Comparison of ENCODE assay signal across 1 cellular context in genomic region chr12:89350661-89351488, GRCh38.
TF ChIP-seq lines count a peak whose summit lies in the region.

No MANE protein-coding gene starts in this region.

TF ChIP-seq in WTC11, 78 proteins besides CTCF, POLR2A, EP300 and RAD21 (continued from another document):
- TF ChIP-seq GABPB1 (CRISPR knock-in tag; IDR thresholded peaks at IDR 0.05) (0 out of 2 replicates have a peak, but pooled peaks have one; percentile 34), IRF2 (CRISPR knock-in tag; IDR thresholded peaks at IDR 0.05; ENCODE audit: borderline replicate concordance, low read depth) (no peak), ATF3 (CRISPR knock-in tag; conservative IDR thresholded peaks at IDR 0.05) (no peak), ATF2 (CRISPR knock-in tag; IDR thresholded peaks at IDR 0.05; ENCODE audit: borderline replicate concordance, low read depth) (no peak), FOXP4 (CRISPR knock-in tag; IDR thresholded peaks at IDR 0.05) (no peak), SMAD4 (CRISPR knock-in tag; IDR thresholded peaks at IDR 0.05) (0 out of 2 replicates have a peak, but pooled peaks have one; percentile 9), ZBTB21 (CRISPR knock-in tag; IDR thresholded peaks at IDR 0.05; ENCODE audit: borderline replicate concordance) (no peak)
